In genomic region chr14:89233184-89233583, GRCh38 we compare ENCODE assay signal across 19 cellular contexts.
"Had no signal": no experiment of that assay in that cellular context is flagged by ENCODE, and none has a peak within 500 bp of the region (broad histone marks: within the 10 kb centered on the region; RNA-seq: fewer than 3 reads in every experiment).

No MANE protein-coding gene starts in this region.

- H3K27ac ChIP-seq: foreskin keratinocyte, sigmoid colon, tibial artery had no signal

- H3K4me3 Mint-ChIP-seq: activated B cell treated with CpG ODN at 0.5 μM for 24 hours; activated CD4-positive, alpha-beta T cell treated with anti-CD3 and anti-CD28 coated beads, Interleukin-2, amount 10 ng/mL, durations not matched to agents 7 days and 5 days; activated CD8-positive, alpha-beta memory T cell treated with anti-CD3 and anti-CD28 coated beads, Interleukin-2, amount 10 ng/mL, durations not matched to agents 7 days and 5 days; activated CD8-positive, alpha-beta T cell treated with anti-CD3 and anti-CD28 coated beads for 36 hours; brain; memory B cell; neural crest cell; T-helper 1 cell treated with Interleukin-12 subunit alpha and Interleukin-12 subunit beta and Interleukin-4 antibody, amounts not matched to agents 30 μg/mL and 1 μg/mL, for 36 hours had no signal

- DNase-seq: activated B cell treated with CpG ODN at 0.5 μM for 24 hours; activated CD4-positive, alpha-beta T cell treated with anti-CD3 and anti-CD28 coated beads, Interleukin-2, amount 10 ng/mL, durations not matched to agents 7 days and 5 days; activated CD8-positive, alpha-beta memory T cell treated with anti-CD3 and anti-CD28 coated beads, Interleukin-2, amount 10 ng/mL, durations not matched to agents 7 days and 5 days; activated CD8-positive, alpha-beta T cell treated with anti-CD3 and anti-CD28 coated beads for 36 hours; activated naive CD4-positive, alpha-beta T cell treated with Interleukin-2 at 50 U/mL for 16 hours; activated T-cell treated with anti-CD3 and anti-CD28 coated beads for 4 hours; anterior cingulate cortex; effector memory CD4-positive, alpha-beta T cell; foreskin keratinocyte; left colon; sigmoid colon; stimulated activated CD4-positive, alpha-beta T cell treated with anti-CD3 and anti-CD28 coated beads, Interleukin-15, amount 100 ng/mL, for 24 hours; stimulated activated naive CD4-positive, alpha-beta T cell treated with Interleukin-2 at 50 U/mL for 16 hours; T1000; tibial artery had no signal

- ATAC-seq: activated CD8-positive, alpha-beta memory T cell treated with anti-CD3 and anti-CD28 coated beads, Interleukin-2, amount 10 ng/mL, durations not matched to agents 7 days and 5 days; activated CD8-positive, alpha-beta T cell treated with anti-CD3 and anti-CD28 coated beads for 36 hours; foreskin keratinocyte; left colon had no signal

- H3K27ac Mint-ChIP-seq: activated B cell treated with CpG ODN at 0.5 μM for 24 hours; activated CD4-positive, alpha-beta T cell treated with anti-CD3 and anti-CD28 coated beads, Interleukin-2, amount 10 ng/mL, durations not matched to agents 7 days and 5 days; activated CD8-positive, alpha-beta memory T cell treated with anti-CD3 and anti-CD28 coated beads, Interleukin-2, amount 10 ng/mL, durations not matched to agents 7 days and 5 days; activated CD8-positive, alpha-beta T cell treated with anti-CD3 and anti-CD28 coated beads for 36 hours; memory B cell; T-helper 1 cell treated with Interleukin-12 subunit alpha and Interleukin-12 subunit beta and Interleukin-4 antibody, amounts not matched to agents 30 μg/mL and 1 μg/mL, for 36 hours had no signal

- H3K9me3 ChIP-seq: sigmoid colon, tibial artery had no signal

- H3K27me3 Mint-ChIP-seq: activated B cell treated with CpG ODN at 0.5 μM for 24 hours; activated CD4-positive, alpha-beta T cell treated with anti-CD3 and anti-CD28 coated beads, Interleukin-2, amount 10 ng/mL, durations not matched to agents 7 days and 5 days; activated CD8-positive, alpha-beta memory T cell treated with anti-CD3 and anti-CD28 coated beads, Interleukin-2, amount 10 ng/mL, durations not matched to agents 7 days and 5 days; activated CD8-positive, alpha-beta T cell treated with anti-CD3 and anti-CD28 coated beads for 36 hours; brain; memory B cell had no signal

- H3K27me3 ChIP-seq: foreskin keratinocyte, sigmoid colon, tibial artery had no signal

- H3K4me1 Mint-ChIP-seq: activated CD4-positive, alpha-beta T cell treated with anti-CD3 and anti-CD28 coated beads, Interleukin-2, amount 10 ng/mL, durations not matched to agents 7 days and 5 days had no signal

- H3K9me3 Mint-ChIP-seq: activated B cell treated with CpG ODN at 0.5 μM for 24 hours; memory B cell; neural crest cell; T-helper 1 cell treated with Interleukin-12 subunit alpha and Interleukin-12 subunit beta and Interleukin-4 antibody, amounts not matched to agents 30 μg/mL and 1 μg/mL, for 36 hours had no signal
